9 cellular contexts compared by ENCODE assay signal in the genomic region with DNA sequence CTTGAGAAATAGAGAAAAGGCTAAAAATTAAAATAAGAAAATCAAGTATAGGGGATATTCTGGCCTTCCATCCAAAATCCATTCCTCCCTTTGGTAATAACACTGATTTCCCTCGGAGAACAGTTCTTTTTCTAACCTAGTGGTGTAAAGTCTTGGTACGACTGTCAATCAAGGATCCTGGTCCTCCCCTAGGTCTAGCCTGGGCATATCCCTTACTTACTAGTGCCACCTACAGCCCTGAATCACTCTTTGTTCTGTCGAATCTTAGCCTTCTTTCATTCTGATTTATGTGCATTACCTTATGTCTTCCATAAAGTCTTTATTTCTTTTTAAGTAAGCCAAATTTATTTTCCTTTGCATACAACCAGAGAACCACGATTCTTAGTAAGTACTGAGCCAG.
DNase-seq lines count a peak whose midpoint lies in the region; ATAC-seq, FAIRE-seq and TF ChIP-seq lines count a peak whose summit lies in the region.
"Had no signal": no experiment of that assay in that cellular context is flagged by ENCODE, and none has a peak within 500 bp of the region (broad histone marks: within the 10 kb centered on the region; RNA-seq: fewer than 3 reads in every experiment).

No MANE protein-coding gene starts in this region.

- no peak for TF ChIP-seq RAD21 in neural cell (conservative IDR thresholded peaks at IDR 0.05)

- no peak for TF ChIP-seq EP300 in neural cell (conservative IDR thresholded peaks at IDR 0.05; ENCODE audit: poor library complexity, severe bottlenecking)

- H3K4me3 ChIP-seq in astrocyte of the spinal cord (ENCODE audit: low read depth, low read length) (no peak overlapping the region), neural cell (ENCODE audit: low read length) (no peak overlapping the region)
- H3K4me3 ChIP-seq: GM23248 had no signal

- H4K20me1 ChIP-seq in neural cell (ENCODE audit: insufficient read depth) = no peaks in the 10 kb centered on the region

- no peaks in the 10 kb centered on the region for H3K27me3 ChIP-seq in neural cell (ENCODE audit: insufficient read depth, low read depth, low read length)

- H3K9ac ChIP-seq in neural cell (ENCODE audit: low read length) = no peak overlapping the region
- H3K9ac ChIP-seq: GM23248 had no signal

- H2AFZ ChIP-seq in neural cell (ENCODE audit: low read depth, low read length) = no peak overlapping the region
- H2AFZ ChIP-seq: GM23248 had no signal

- peak; percentile 58 for ATAC-seq in GM18858 (IDR thresholded peaks at IDR 0.05; ENCODE audit: unreplicated experiment)

- DNase-seq in HTR-8/SVneo (ENCODE audit: insufficient read length, low spot score) = peak; percentile 5
- peak; percentile 4 for DNase-seq in astrocyte of the spinal cord (ENCODE audit: low read depth, low spot score)
- DNase-seq in NCI-H1417 treated with DMSO at 0.1 percent for 48 hours (lab: John Stamatoyannopoulos, UW) = no peak
- DNase-seq in activated CD4-positive, alpha-beta T cell treated with anti-CD3 and anti-CD28 coated beads for 48 hours = no peak
- no peak for DNase-seq in AG08395 (ENCODE audit: low spot score)
- DNase-seq: GM23248 had no signal

- H3K9me2 ChIP-seq in neural cell (ENCODE audit: insufficient read depth, low read length) = no peaks in the 10 kb centered on the region

- H3K79me2 ChIP-seq in neural cell (replicated peaks; ENCODE audit: insufficient read depth, low read length) = no peaks in the 10 kb centered on the region

- H3K9me3 ChIP-seq in neural cell (ENCODE audit: low read length) = no peaks in the 10 kb centered on the region

- FAIRE-seq in HTR-8/SVneo (lab: Jason Lieb, UNC) = no peak
- FAIRE-seq: endometrium had no signal

- no peak overlapping the region for H3K27ac ChIP-seq in neural cell (ENCODE audit: low read length)
- H3K27ac ChIP-seq: GM23248 had no signal

- TF ChIP-seq CTCF in astrocyte of the spinal cord (IDR thresholded peaks at IDR 0.05; ENCODE audit: low read depth, low read length) = peak; percentile 8
- peak; percentile 9 for TF ChIP-seq CTCF in neural cell (IDR thresholded peaks at IDR 0.05; ENCODE audit: poor library complexity, severe bottlenecking)

- no peaks in the 10 kb centered on the region for H3K36me3 ChIP-seq in neural cell (ENCODE audit: insufficient read depth, low read length)

- H3F3A ChIP-seq in neural cell (ENCODE audit: insufficient read depth, low read length, poor library complexity, severe bottlenecking) = no peaks in the 10 kb centered on the region

- no peak overlapping the region for H3K4me2 ChIP-seq in neural cell (ENCODE audit: low read length)

- in situ Hi-C loops in astrocyte of the spinal cord (cut with HindIII; ENCODE audit: low sequenced_read_pairs) = no loop called here

TF ChIP-seq in neural cell, 6 proteins besides CTCF, POLR2A, EP300 and RAD21:
- TF ChIP-seq MXI1 (conservative IDR thresholded peaks at IDR 0.05; ENCODE audit: poor library complexity, severe bottlenecking) (no peak), EZH2 (IDR thresholded peaks at IDR 0.05; ENCODE audit: borderline replicate concordance, insufficient read depth, low read length, poor library complexity, severe bottlenecking) (no peak), SMC3 (conservative IDR thresholded peaks at IDR 0.05; ENCODE audit: poor library complexity) (no peak), POLR2AphosphoS5 (IDR thresholded peaks at IDR 0.05) (no peak), TAF1 (IDR thresholded peaks at IDR 0.05; ENCODE audit: low read depth) (no peak)
- TF ChIP-seq, protein P1, sequence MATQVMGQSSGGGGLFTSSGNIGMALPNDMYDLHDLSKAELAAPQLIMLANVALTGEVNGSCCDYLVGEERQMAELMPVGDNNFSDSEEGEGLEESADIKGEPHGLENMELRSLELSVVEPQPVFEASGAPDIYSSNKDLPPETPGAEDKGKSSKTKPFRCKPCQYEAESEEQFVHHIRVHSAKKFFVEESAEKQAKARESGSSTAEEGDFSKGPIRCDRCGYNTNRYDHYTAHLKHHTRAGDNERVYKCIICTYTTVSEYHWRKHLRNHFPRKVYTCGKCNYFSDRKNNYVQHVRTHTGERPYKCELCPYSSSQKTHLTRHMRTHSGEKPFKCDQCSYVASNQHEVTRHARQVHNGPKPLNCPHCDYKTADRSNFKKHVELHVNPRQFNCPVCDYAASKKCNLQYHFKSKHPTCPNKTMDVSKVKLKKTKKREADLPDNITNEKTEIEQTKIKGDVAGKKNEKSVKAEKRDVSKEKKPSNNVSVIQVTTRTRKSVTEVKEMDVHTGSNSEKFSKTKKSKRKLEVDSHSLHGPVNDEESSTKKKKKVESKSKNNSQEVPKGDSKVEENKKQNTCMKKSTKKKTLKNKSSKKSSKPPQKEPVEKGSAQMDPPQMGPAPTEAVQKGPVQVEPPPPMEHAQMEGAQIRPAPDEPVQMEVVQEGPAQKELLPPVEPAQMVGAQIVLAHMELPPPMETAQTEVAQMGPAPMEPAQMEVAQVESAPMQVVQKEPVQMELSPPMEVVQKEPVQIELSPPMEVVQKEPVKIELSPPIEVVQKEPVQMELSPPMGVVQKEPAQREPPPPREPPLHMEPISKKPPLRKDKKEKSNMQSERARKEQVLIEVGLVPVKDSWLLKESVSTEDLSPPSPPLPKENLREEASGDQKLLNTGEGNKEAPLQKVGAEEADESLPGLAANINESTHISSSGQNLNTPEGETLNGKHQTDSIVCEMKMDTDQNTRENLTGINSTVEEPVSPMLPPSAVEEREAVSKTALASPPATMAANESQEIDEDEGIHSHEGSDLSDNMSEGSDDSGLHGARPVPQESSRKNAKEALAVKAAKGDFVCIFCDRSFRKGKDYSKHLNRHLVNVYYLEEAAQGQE (IDR thresholded peaks at IDR 0.05; ENCODE audit: borderline replicate concordance) = no peak

Comparison
In these comparisons a context has a peak if more than half of its experiments do, and no peak if none do; other contexts are left out.
1. DNase-seq: peak in HTR-8/SVneo (single experiment) and astrocyte of the spinal cord (single experiment); none in NCI-H1417 treated with DMSO at 0.1 percent for 48 hours (single experiment), activated CD4-positive, alpha-beta T cell treated with anti-CD3 and anti-CD28 coated beads for 48 hours (single experiment) and AG08395 (single experiment).